Comparison of ENCODE assay signal across 1 cellular context in the genomic region with DNA sequence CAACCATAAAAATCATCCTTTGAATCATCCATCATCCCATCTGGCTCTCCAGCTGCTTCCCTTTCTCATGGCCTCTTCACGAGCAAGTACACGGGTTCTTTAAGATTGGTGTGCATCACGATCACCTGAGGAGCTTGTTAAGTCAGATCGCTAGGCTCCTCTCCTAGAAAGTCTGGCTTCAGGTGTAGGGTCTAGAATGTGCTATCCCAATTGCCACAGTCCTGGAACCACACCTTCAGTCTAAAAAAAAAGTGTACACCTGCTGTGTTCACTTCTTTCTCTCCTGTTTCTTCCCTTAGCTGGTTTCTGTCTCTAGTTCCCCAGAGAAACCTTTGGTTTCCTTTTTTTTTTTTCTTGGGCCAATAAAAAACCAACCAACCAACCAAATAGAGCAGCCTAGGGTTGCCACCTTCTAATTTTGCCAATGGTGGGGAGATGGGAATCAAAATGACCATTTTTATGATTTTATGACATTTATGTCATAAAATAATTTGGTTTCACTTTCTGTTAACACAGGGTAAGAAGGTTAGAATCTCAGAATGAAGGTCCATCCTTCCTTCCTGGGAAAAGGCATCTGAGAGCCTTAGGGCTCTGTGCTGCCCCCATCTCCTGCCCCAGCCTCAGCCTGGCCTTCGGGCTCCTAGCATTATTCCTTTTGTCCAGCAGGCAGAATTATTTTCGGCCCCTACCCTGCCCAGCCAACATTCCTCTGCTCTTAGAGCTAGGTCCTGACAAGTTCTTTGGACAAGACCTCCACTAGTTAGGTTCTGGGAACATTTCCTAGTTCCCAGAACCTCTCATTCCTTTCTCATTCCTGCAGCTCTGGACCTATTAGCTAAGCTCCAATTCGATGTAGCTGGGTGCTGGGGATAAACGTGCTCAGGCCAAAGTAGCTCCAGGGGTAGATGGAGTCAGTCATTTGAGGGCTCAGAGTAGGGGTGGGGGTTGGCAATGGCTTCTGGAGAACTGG.
TF ChIP-seq lines count a peak whose summit lies in the region.

No MANE protein-coding gene starts in this region.

TF ChIP-seq in GM12878, 131 proteins besides CTCF, POLR2A, EP300 and RAD21:
- TF ChIP-seq FOXM1 (IDR thresholded peaks at IDR 0.05; ENCODE audit: low read depth, low read length) (no peak), BRCA1 (IDR thresholded peaks at IDR 0.05; ENCODE audit: low read depth, low read length) (no peak), ZNF384 (IDR thresholded peaks at IDR 0.05; ENCODE audit: borderline replicate concordance, low read depth, low read length) (peak; percentile 50; the same call in 1 of the 2 replicates), RBBP5 (conservative IDR thresholded peaks at IDR 0.05) (no peak), CBX3 (IDR thresholded peaks at IDR 0.05; ENCODE audit: borderline replicate concordance, low read depth) (no peak), MXI1 (IDR thresholded peaks at IDR 0.05; ENCODE audit: low read depth, low read length) (no peak), RUNX3 (IDR thresholded peaks at IDR 0.05; ENCODE audit: low read length) (peak; percentile 38; the same call in 1 of the 2 replicates), CHD2 (IDR thresholded peaks at IDR 0.05; ENCODE audit: borderline replicate concordance, low read depth, low read length) (no peak), BACH1 (IDR thresholded peaks at IDR 0.05; ENCODE audit: borderline replicate concordance) (no peak)
- TF ChIP-seq, protein P1, sequence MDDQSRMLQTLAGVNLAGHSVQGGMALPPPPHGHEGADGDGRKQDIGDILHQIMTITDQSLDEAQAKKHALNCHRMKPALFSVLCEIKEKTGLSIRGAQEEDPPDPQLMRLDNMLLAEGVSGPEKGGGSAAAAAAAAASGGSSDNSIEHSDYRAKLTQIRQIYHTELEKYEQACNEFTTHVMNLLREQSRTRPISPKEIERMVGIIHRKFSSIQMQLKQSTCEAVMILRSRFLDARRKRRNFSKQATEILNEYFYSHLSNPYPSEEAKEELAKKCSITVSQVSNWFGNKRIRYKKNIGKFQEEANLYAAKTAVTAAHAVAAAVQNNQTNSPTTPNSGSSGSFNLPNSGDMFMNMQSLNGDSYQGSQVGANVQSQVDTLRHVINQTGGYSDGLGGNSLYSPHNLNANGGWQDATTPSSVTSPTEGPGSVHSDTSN (IDR thresholded peaks at IDR 0.05; ENCODE audit: insufficient replicate concordance, low read depth, low read length), result no peak
- TF ChIP-seq, protein P2, sequence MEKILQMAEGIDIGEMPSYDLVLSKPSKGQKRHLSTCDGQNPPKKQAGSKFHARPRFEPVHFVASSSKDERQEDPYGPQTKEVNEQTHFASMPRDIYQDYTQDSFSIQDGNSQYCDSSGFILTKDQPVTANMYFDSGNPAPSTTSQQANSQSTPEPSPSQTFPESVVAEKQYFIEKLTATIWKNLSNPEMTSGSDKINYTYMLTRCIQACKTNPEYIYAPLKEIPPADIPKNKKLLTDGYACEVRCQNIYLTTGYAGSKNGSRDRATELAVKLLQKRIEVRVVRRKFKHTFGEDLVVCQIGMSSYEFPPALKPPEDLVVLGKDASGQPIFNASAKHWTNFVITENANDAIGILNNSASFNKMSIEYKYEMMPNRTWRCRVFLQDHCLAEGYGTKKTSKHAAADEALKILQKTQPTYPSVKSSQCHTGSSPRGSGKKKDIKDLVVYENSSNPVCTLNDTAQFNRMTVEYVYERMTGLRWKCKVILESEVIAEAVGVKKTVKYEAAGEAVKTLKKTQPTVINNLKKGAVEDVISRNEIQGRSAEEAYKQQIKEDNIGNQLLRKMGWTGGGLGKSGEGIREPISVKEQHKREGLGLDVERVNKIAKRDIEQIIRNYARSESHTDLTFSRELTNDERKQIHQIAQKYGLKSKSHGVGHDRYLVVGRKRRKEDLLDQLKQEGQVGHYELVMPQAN (conservative IDR thresholded peaks at IDR 0.05), result no peak
- TF ChIP-seq, protein P3, sequence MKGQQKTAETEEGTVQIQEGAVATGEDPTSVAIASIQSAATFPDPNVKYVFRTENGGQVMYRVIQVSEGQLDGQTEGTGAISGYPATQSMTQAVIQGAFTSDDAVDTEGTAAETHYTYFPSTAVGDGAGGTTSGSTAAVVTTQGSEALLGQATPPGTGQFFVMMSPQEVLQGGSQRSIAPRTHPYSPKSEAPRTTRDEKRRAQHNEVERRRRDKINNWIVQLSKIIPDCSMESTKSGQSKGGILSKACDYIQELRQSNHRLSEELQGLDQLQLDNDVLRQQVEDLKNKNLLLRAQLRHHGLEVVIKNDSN (IDR thresholded peaks at IDR 0.05; ENCODE audit: borderline replicate concordance, extremely low read length, insufficient read depth, low read depth, low read length), result no peak
- TF ChIP-seq, protein P4, sequence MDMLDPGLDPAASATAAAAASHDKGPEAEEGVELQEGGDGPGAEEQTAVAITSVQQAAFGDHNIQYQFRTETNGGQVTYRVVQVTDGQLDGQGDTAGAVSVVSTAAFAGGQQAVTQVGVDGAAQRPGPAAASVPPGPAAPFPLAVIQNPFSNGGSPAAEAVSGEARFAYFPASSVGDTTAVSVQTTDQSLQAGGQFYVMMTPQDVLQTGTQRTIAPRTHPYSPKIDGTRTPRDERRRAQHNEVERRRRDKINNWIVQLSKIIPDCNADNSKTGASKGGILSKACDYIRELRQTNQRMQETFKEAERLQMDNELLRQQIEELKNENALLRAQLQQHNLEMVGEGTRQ (IDR thresholded peaks at IDR 0.05; ENCODE audit: borderline replicate concordance, low read depth, low read length), result no peak
TF ChIP-seq in GM12878: peak in this region for 2.
